In genomic region chr6:157946053-157946617, GRCh38 we compare ENCODE assay signal across 24 cellular contexts. TPM values are rescaled to one million over a fixed set of nuclear protein-coding genes. Genes with fewer than 3 reads are reported as not detected.
A peak's percentile ranks its signal among the peaks of the same experiment; 100 is the strongest.
DNase-seq lines count a peak whose midpoint lies in the region; ATAC-seq and TF ChIP-seq lines count a peak whose summit lies in the region.
"Had no signal": no experiment of that assay in that cellular context is flagged by ENCODE, and none has a peak within 500 bp of the region (broad histone marks: within the 10 kb centered on the region; RNA-seq: fewer than 3 reads in every experiment).

No MANE protein-coding gene starts in this region.

- peaks cover 17% of the 10 kb centered on the region for H3K9me3 Mint-ChIP-seq in activated T-cell treated with anti-CD3 and anti-CD28 coated beads, Interleukin-2, amount 50 U/mL, for 24 hours
- H3K9me3 Mint-ChIP-seq in activated T-cell treated with anti-CD3 and anti-CD28 coated beads, Interleukin-2, amount 50 U/mL, for 4 hours, result peaks cover 23% of the 10 kb centered on the region
- H3K9me3 Mint-ChIP-seq in progenitor cell of endocrine pancreas (ENCODE audit: low read depth), result peaks cover 25% of the 10 kb centered on the region
- H3K9me3 Mint-ChIP-seq in mesothelial cell of epicardium, result peaks cover 31% of the 10 kb centered on the region

- H3K36me3 Mint-ChIP-seq in activated T-cell treated with anti-CD3 and anti-CD28 coated beads, Interleukin-2, amount 50 U/mL, for 24 hours (ENCODE audit: low read depth), result peaks cover 63% of the 10 kb centered on the region
- H3K36me3 Mint-ChIP-seq in activated T-cell treated with anti-CD3 and anti-CD28 coated beads, Interleukin-2, amount 50 U/mL, for 4 hours (ENCODE audit: insufficient read depth), result peaks cover 44% of the 10 kb centered on the region
- peaks cover 49% of the 10 kb centered on the region for H3K36me3 Mint-ChIP-seq in progenitor cell of endocrine pancreas (ENCODE audit: insufficient read depth)
- peaks cover 70% of the 10 kb centered on the region for H3K36me3 Mint-ChIP-seq in mesothelial cell of epicardium

- H3K4me3 ChIP-seq in dorsolateral prefrontal cortex, result no peak overlapping the region
- H3K4me3 ChIP-seq: gastrocnemius medialis, hepatocyte, skin epidermis, upper lobe of left lung had no signal

- TF ChIP-seq CTCF in dorsolateral prefrontal cortex (IDR thresholded peaks at IDR 0.05 in 54 of 56, conservative IDR thresholded peaks at IDR 0.05 in 2 of 56; ENCODE audit: low read depth in 1 of 56, partially characterized antibody in 56 of 56) (no peak), progenitor cell of endocrine pancreas (IDR thresholded peaks at IDR 0.05; ENCODE audit: unreplicated experiment) (no peak), mesothelial cell of epicardium (IDR thresholded peaks at IDR 0.05; ENCODE audit: unreplicated experiment) (no peak)

- H3K4me3 Mint-ChIP-seq in activated T-cell treated with anti-CD3 and anti-CD28 coated beads, Interleukin-2, amount 50 U/mL, for 24 hours, result no peak overlapping the region
- no peak overlapping the region for H3K4me3 Mint-ChIP-seq in activated T-cell treated with anti-CD3 and anti-CD28 coated beads, Interleukin-2, amount 50 U/mL, for 4 hours
- no peak overlapping the region for H3K4me3 Mint-ChIP-seq in progenitor cell of endocrine pancreas (ENCODE audit: low read depth)
- no peak overlapping the region for H3K4me3 Mint-ChIP-seq in mesothelial cell of epicardium
- H3K4me3 Mint-ChIP-seq: activated B cell treated with CpG ODN at 0.5 μM for 24 hours; activated naive CD8-positive, alpha-beta T cell treated with anti-CD3 and anti-CD28 coated beads, Interleukin-2, amount 10 ng/mL, durations not matched to agents 7 days and 5 days; H9 had no signal

- peak overlapping the region in 43 of 59 donors; percentile 5 to 100 (median 62) for H3K27ac ChIP-seq in dorsolateral prefrontal cortex
- H3K27ac ChIP-seq: gastrocnemius medialis, hepatocyte, skin epidermis, upper lobe of left lung had no signal

- peak overlapping the region; percentile 85 for H3K27ac Mint-ChIP-seq in activated T-cell treated with anti-CD3 and anti-CD28 coated beads, Interleukin-2, amount 50 U/mL, for 24 hours
- H3K27ac Mint-ChIP-seq in progenitor cell of endocrine pancreas (peak overlapping the region; percentile 82), mesothelial cell of epicardium (no peak overlapping the region)
- H3K27ac Mint-ChIP-seq: activated B cell treated with CpG ODN at 0.5 μM for 24 hours; activated naive CD8-positive, alpha-beta T cell treated with anti-CD3 and anti-CD28 coated beads, Interleukin-2, amount 10 ng/mL, durations not matched to agents 7 days and 5 days; H9 had no signal

- H3K27me3 ChIP-seq in dorsolateral prefrontal cortex, result no peaks in the 10 kb centered on the region
- H3K27me3 ChIP-seq: gastrocnemius medialis, hepatocyte, upper lobe of left lung had no signal

- H3K27me3 Mint-ChIP-seq in activated T-cell treated with anti-CD3 and anti-CD28 coated beads, Interleukin-2, amount 50 U/mL, for 24 hours, result no peaks in the 10 kb centered on the region
- no peaks in the 10 kb centered on the region for H3K27me3 Mint-ChIP-seq in activated T-cell treated with anti-CD3 and anti-CD28 coated beads, Interleukin-2, amount 50 U/mL, for 4 hours (ENCODE audit: low read depth)
- H3K27me3 Mint-ChIP-seq in progenitor cell of endocrine pancreas (no peaks in the 10 kb centered on the region), mesothelial cell of epicardium (ENCODE audit: low read depth) (no peaks in the 10 kb centered on the region)
- H3K27me3 Mint-ChIP-seq: activated B cell treated with CpG ODN at 0.5 μM for 24 hours had no signal

- intact Hi-C loops in dorsolateral prefrontal cortex (cut with DNase I), result loop anchor here in 1 of 2 donors (2.0 to 10.0 kb wide), 4 partner anchors 34 to 631 kb away; no protein-coding TSS in a partner anchor

- ATAC-seq in activated T-cell treated with anti-CD3 and anti-CD28 coated beads, Interleukin-2, amount 50 U/mL, for 4 hours, result no peak
- no peak for ATAC-seq in GM18870 (IDR thresholded peaks at IDR 0.05; ENCODE audit: unreplicated experiment)
- ATAC-seq: gastrocnemius medialis had no signal

- peaks cover 40% of the 10 kb centered on the region for H3K4me1 Mint-ChIP-seq in activated T-cell treated with anti-CD3 and anti-CD28 coated beads, Interleukin-2, amount 50 U/mL, for 24 hours (ENCODE audit: low read depth)
- H3K4me1 Mint-ChIP-seq in activated T-cell treated with anti-CD3 and anti-CD28 coated beads, Interleukin-2, amount 50 U/mL, for 4 hours (ENCODE audit: low read depth), result peaks cover 23% of the 10 kb centered on the region
- H3K4me1 Mint-ChIP-seq in progenitor cell of endocrine pancreas (ENCODE audit: low read depth) (peaks cover 2% of the 10 kb centered on the region), mesothelial cell of epicardium (no peaks in the 10 kb centered on the region)
- H3K4me1 Mint-ChIP-seq: H9 had no signal

- no peak for DNase-seq in activated T-cell treated with anti-CD3 and anti-CD28 coated beads, Interleukin-2, amount 50 U/mL, for 24 hours
- no peak for DNase-seq in activated T-cell treated with anti-CD3 and anti-CD28 coated beads, Interleukin-2, amount 50 U/mL, for 4 hours
- DNase-seq in OCI-M1 (lab: John Stamatoyannopoulos, UW), result peak; percentile 26
- no peak for DNase-seq in dorsolateral prefrontal cortex
- DNase-seq in progenitor cell of endocrine pancreas (ENCODE audit: low spot score, unreplicated experiment), result no peak
- no peak for DNase-seq in mesothelial cell of epicardium (ENCODE audit: low spot score in 2 of 2, unreplicated experiment in 2 of 2)
- DNase-seq in DMS 273 treated with DMSO at 0.1 percent for 48 hours (lab: John Stamatoyannopoulos, UW), result no peak
- DNase-seq: activated B cell treated with CpG ODN at 0.5 μM for 24 hours; activated naive CD8-positive, alpha-beta T cell treated with anti-CD3 and anti-CD28 coated beads, Interleukin-2, amount 10 ng/mL, durations not matched to agents 7 days and 5 days; cortex of kidney; gastrocnemius medialis; H9; mammary epithelial cell; NCI-H1092 treated with DMSO at 0.1 percent for 48 hours; NCI-H187; NCI-H526; NK-92 treated with Interleukin-12 subunit alpha and Interleukin-12 subunit beta, amount 100 ng/mL, for 24 hours; occipital lobe; SHP77 treated with DMSO at 0.1 percent for 48 hours; T-helper 9 cell had no signal

RNA-seq across cellular contexts. Expression of gene SYNJ2, which starts 35.5 kb away (rescaled TPM):
- 10 to 100 TPM; 22.9 to 27.8 (median 24.2) TPM for total RNA-seq in activated T-cell treated with anti-CD3 and anti-CD28 coated beads, Interleukin-2, amount 50 U/mL, for 4 hours
- total RNA-seq in dorsolateral prefrontal cortex (100 to 1,000 TPM in 47 of 120 experiments, 10 to 100 TPM in 73; 41.0 to 257 (median 86.5) TPM), progenitor cell of endocrine pancreas (18.9 and 22.2 TPM in 2 replicates), mesothelial cell of epicardium (39.6 to 42.7 TPM (median 41.0 TPM) in 3 replicates)
